8 cellular contexts compared by ENCODE assay signal in the genomic region with DNA sequence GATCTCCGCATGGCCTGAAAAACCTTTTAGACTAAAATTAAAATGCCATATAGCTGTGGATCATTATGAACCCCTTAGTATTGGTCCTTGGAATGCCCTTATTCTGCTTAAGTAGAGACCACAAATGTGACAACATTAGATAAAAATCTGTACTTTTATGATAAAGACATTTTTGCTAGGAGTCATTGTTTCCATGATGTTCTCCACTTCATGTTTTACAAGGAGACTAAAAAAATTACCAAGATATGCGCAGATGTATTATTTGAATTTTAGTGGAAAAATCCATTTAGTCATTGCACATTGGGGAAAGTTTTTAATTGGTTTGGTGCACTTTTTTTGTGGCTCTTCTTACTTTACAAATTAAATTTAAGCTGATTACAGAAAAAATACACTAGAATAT. TPM values are rescaled to one million over a fixed set of nuclear protein-coding genes. Genes with fewer than 3 reads are reported as not detected.
DNase-seq lines count a peak whose midpoint lies in the region; ATAC-seq and TF ChIP-seq lines count a peak whose summit lies in the region.

No MANE protein-coding gene starts in this region.

- H3K9ac ChIP-seq in endodermal cell (ENCODE audit: extremely low read depth, low read length, poor library complexity, severe bottlenecking) = peak overlapping the region; percentile 80

- TF ChIP-seq CTCF in RWPE2 (IDR thresholded peaks at IDR 0.05; ENCODE audit: poor library complexity, severe bottlenecking) (no peak), endodermal cell (conservative IDR thresholded peaks at IDR 0.05) (no peak), retinal pigment epithelial cell (conservative IDR thresholded peaks at IDR 0.05; ENCODE audit: low read depth, low read length) (no peak)

- H3K9me3 ChIP-seq in RWPE2 (ENCODE audit: severe bottlenecking) = no peaks in the 10 kb centered on the region
- no peaks in the 10 kb centered on the region for H3K9me3 ChIP-seq in endodermal cell (ENCODE audit: control insufficient read depth, low read length)

- no peak for ATAC-seq in RWPE2 (ENCODE audit: low read depth)
- ATAC-seq in HG03469 (IDR thresholded peaks at IDR 0.05; ENCODE audit: unreplicated experiment) = no peak

- peaks cover 21% of the 10 kb centered on the region for H3K36me3 Mint-ChIP-seq in activated CD4-positive, alpha-beta T cell treated with anti-CD3 and anti-CD28 coated beads, Interleukin-2, amount 10 ng/mL, durations not matched to agents 24 days and 14 days (ENCODE audit: low read depth)
- peaks cover 12% of the 10 kb centered on the region for H3K36me3 Mint-ChIP-seq in endodermal cell (ENCODE audit: low read depth)

- H3K4me3 ChIP-seq in RWPE2 (ENCODE audit: severe bottlenecking) (peak overlapping the region; percentile 61), endodermal cell (ENCODE audit: low read length) (peak overlapping the region; percentile 93), retinal pigment epithelial cell (ENCODE audit: low read length) (peak overlapping the region; percentile 79)

- 45 to 70% methylated on average over 1 to 2 of the region's 2 CpGs for WGBS in endodermal cell (ENCODE audit: insufficient coverage in 1 of 2, insufficient read length in 1 of 2), 2 experiments

- H3K27me3 ChIP-seq in RWPE2 (ENCODE audit: insufficient read depth, poor library complexity, severe bottlenecking) = no peaks in the 10 kb centered on the region
- no peaks in the 10 kb centered on the region for H3K27me3 ChIP-seq in endodermal cell (ENCODE audit: control insufficient read depth, insufficient read depth, low read length, poor library complexity, severe bottlenecking)

- H3K4me1 ChIP-seq in RWPE2 (ENCODE audit: insufficient read depth, poor library complexity, severe bottlenecking) = no peaks in the 10 kb centered on the region
- H3K4me1 ChIP-seq in endodermal cell (ENCODE audit: control insufficient read depth, insufficient read depth, low read length) = peaks cover 3% of the 10 kb centered on the region

- intact Hi-C loops in activated CD4-positive, alpha-beta T cell treated with anti-CD3 and anti-CD28 coated beads, Interleukin-2, amount 10 ng/mL, durations not matched to agents 24 days and 14 days (cut with micrococcal nuclease) = no loop called here

- no peaks in the 10 kb centered on the region for H3K27me3 Mint-ChIP-seq in activated CD4-positive, alpha-beta T cell treated with anti-CD3 and anti-CD28 coated beads, Interleukin-2, amount 10 ng/mL, durations not matched to agents 24 days and 14 days
- no peaks in the 10 kb centered on the region for H3K27me3 Mint-ChIP-seq in endodermal cell (ENCODE audit: insufficient read depth)

- H3K4me3 Mint-ChIP-seq in activated CD4-positive, alpha-beta T cell treated with anti-CD3 and anti-CD28 coated beads, Interleukin-2, amount 10 ng/mL, durations not matched to agents 24 days and 14 days = peak overlapping the region; percentile 91
- H3K4me3 Mint-ChIP-seq in endodermal cell = peak overlapping the region; percentile 93

- H3K9me3 Mint-ChIP-seq in activated CD4-positive, alpha-beta T cell treated with anti-CD3 and anti-CD28 coated beads, Interleukin-2, amount 10 ng/mL, durations not matched to agents 24 days and 14 days = no peaks in the 10 kb centered on the region
- peaks cover 25% of the 10 kb centered on the region for H3K9me3 Mint-ChIP-seq in endodermal cell

- H3K36me3 ChIP-seq in RWPE2 (ENCODE audit: low read depth) (peaks cover 12% of the 10 kb centered on the region), endodermal cell (ENCODE audit: control insufficient read depth, insufficient read depth, low read length) (peaks cover 11% of the 10 kb centered on the region)

- no peak overlapping the region for H3K27ac ChIP-seq in RWPE2 (ENCODE audit: poor library complexity, severe bottlenecking)
- H3K27ac ChIP-seq in endodermal cell (ENCODE audit: low read depth, low read length) = no peak overlapping the region

- H3K4me1 Mint-ChIP-seq in activated CD4-positive, alpha-beta T cell treated with anti-CD3 and anti-CD28 coated beads, Interleukin-2, amount 10 ng/mL, durations not matched to agents 24 days and 14 days = peaks cover 4% of the 10 kb centered on the region
- peaks cover 6% of the 10 kb centered on the region for H3K4me1 Mint-ChIP-seq in endodermal cell

- H3K27ac Mint-ChIP-seq in activated CD4-positive, alpha-beta T cell treated with anti-CD3 and anti-CD28 coated beads, Interleukin-2, amount 10 ng/mL, durations not matched to agents 24 days and 14 days = peak overlapping the region; percentile 98
- no peak overlapping the region for H3K27ac Mint-ChIP-seq in endodermal cell

- DNase-seq in activated CD4-positive, alpha-beta T cell treated with anti-CD3 and anti-CD28 coated beads, Interleukin-2, amount 10 ng/mL, durations not matched to agents 24 days and 14 days = no peak
- DNase-seq in activated CD4-positive, alpha-beta T cell treated with anti-CD3 and anti-CD28 coated beads for 4 hours = no peak
- DNase-seq in RWPE2 (ENCODE audit: low spot score) (no peak), endodermal cell (no peak), retinal pigment epithelial cell (ENCODE audit: low read depth) (no peak), DMS53 (lab: John Stamatoyannopoulos, UW) (no peak), NCI-H2196 (lab: John Stamatoyannopoulos, UW; ENCODE audit: unreplicated experiment) (no peak)

RNA-seq across cellular contexts. Expression of gene PHF6, which starts 1.8 kb away (rescaled TPM):
- 93.6 and 95.9 TPM in 2 replicates for total RNA-seq in activated CD4-positive, alpha-beta T cell treated with anti-CD3 and anti-CD28 coated beads, Interleukin-2, amount 10 ng/mL, durations not matched to agents 24 days and 14 days
- 10 to 100 TPM; 41.5 to 50.1 TPM for total RNA-seq in endodermal cell
- 85.0 TPM for polyA plus RNA-seq in endodermal cell (2013, experiment 1 of 2)
- polyA plus RNA-seq in endodermal cell (2013, experiment 2 of 2) = 80.7 TPM
